Comparison of ENCODE assay signal across 11 cellular contexts in the genomic region with DNA sequence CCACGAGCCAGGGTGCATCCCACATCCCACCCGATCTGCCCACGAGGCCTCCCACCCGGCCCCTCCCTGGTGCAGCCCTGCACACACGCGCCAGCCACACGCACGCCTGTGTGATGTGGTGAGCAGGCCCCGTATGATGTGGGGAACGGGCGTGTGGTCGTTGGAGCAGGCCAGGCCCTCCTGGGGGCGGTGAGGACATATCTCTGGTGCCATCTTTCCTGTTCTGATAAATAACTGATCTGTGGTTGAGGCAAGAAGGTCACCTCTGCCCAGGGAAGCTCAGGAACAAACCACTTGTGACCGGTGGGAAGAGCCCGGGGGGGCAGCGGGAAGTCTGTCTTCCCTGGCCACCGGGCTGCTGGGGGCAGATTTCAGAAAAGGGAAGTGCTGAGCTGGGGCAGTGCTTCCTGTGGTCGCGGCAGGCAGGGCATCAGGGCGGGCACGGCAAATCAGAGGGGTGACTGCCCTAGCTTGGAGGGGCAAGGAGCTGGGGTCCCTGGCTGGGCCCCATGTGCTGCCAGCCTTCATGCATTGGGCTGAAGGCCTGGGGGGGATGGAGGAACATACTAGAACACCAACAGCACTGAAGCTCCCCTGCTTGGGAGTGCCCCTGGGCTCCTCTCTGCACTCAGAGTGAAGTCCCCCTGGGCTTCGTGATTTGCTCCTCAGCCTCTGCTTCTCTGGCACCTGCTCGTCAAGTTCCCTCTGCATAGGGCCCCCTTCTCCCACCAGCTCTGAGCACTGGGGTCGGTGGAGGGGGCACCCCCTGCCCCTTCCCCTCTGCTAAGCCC. TPM values are rescaled to one million over a fixed set of nuclear protein-coding genes. Genes with fewer than 3 reads are reported as not detected.
A peak's percentile ranks its signal among the peaks of the same experiment; 100 is the strongest.
DNase-seq lines count a peak whose midpoint lies in the region; ATAC-seq lines count a peak whose summit lies in the region.
"Had no signal": no experiment of that assay in that cellular context is flagged by ENCODE, and none has a peak within 500 bp of the region (broad histone marks: within the 10 kb centered on the region; RNA-seq: fewer than 3 reads in every experiment).

No MANE protein-coding gene starts in this region.

- H4K12ac ChIP-seq in trophoblast cell (ENCODE audit: low read depth, low read length) = no peak overlapping the region

- no peak overlapping the region for H3K4ac ChIP-seq in trophoblast cell (ENCODE audit: low read depth, low read length)

- H3K4me1 ChIP-seq in trophoblast cell (ENCODE audit: control insufficient read depth in 1 of 2, insufficient read depth in 2 of 2, low read length in 2 of 2) = peaks cover 2 to 3% of the 10 kb centered on the region in 2 experiments

- H3K9me3 ChIP-seq in trophoblast cell (ENCODE audit: insufficient read depth, low read depth, low read length) = peaks cover 3% of the 10 kb centered on the region

- no peak overlapping the region for H3K18ac ChIP-seq in trophoblast cell (ENCODE audit: low read length)

- H2AK5ac ChIP-seq in trophoblast cell (ENCODE audit: low read length) = no peak overlapping the region

- WGBS in trophoblast cell (ENCODE audit: extremely low coverage, insufficient coverage, insufficient read length) = no CpG with 5 or more reads among the region's 24 CpGs

- H3K27ac Mint-ChIP-seq in effector memory CD8-positive, alpha-beta T cell = peak overlapping the region; percentile 84 to 88

- H3K36me3 Mint-ChIP-seq in effector memory CD8-positive, alpha-beta T cell (ENCODE audit: insufficient read depth) = no peaks in the 10 kb centered on the region

- no peaks in the 10 kb centered on the region for H3K79me2 ChIP-seq in trophoblast cell (ENCODE audit: control insufficient read depth, insufficient read depth, low read length, poor library complexity)

- H3K14ac ChIP-seq in trophoblast cell (ENCODE audit: low read length) = no peak overlapping the region

- DNase-seq in CMK (ENCODE audit: low read depth) = peak; percentile 92
- peak; percentile 54 to 85 for DNase-seq in NOMO-1 (lab: John Stamatoyannopoulos, UW; ENCODE audit: unreplicated experiment in 2 of 2)
- no peak for DNase-seq in effector memory CD8-positive, alpha-beta T cell
- peak; percentile 20 for DNase-seq in midbrain (lab: John Stamatoyannopoulos, UW)
- no peak for DNase-seq in trophoblast cell
- DNase-seq in activated CD4-positive, CD25-positive, alpha-beta regulatory T cell (lab: John Stamatoyannopoulos, UW) = no peak
- no peak for DNase-seq in NCI-H187 (lab: John Stamatoyannopoulos, UW)
- DNase-seq: NCI-H1105 treated with DMSO at 0.1 percent for 48 hours; stimulated activated CD4-positive, alpha-beta T cell treated with anti-CD3 and anti-CD28 coated beads, Interleukin-4, amount 100 ng/mL, for 24 hours had no signal

- H3K9ac ChIP-seq in trophoblast cell (ENCODE audit: low read length) = no peak overlapping the region

- H2BK5ac ChIP-seq in trophoblast cell (ENCODE audit: low read depth, low read length, poor library complexity) = no peak overlapping the region

- no peaks in the 10 kb centered on the region for H3K36me3 ChIP-seq in trophoblast cell (ENCODE audit: control insufficient read depth in 1 of 2, insufficient read depth in 2 of 2, low read length in 2 of 2)

- peak overlapping the region; percentile 32 to 54 for H3K4me3 Mint-ChIP-seq in effector memory CD8-positive, alpha-beta T cell

- no peak overlapping the region for H2BK120ac ChIP-seq in trophoblast cell (ENCODE audit: insufficient read depth, low read length, poor library complexity)

- no peak overlapping the region for H2AFZ ChIP-seq in trophoblast cell (ENCODE audit: insufficient read depth, low read length, poor library complexity)

- no peak overlapping the region for H4K8ac ChIP-seq in trophoblast cell (ENCODE audit: low read depth, low read length)

- peaks cover 0 to 2% of the 10 kb centered on the region in 2 donors for H3K9me3 Mint-ChIP-seq in effector memory CD8-positive, alpha-beta T cell

- peak; percentile 66 for ATAC-seq in effector memory CD8-positive, alpha-beta T cell (replicated peaks)
- no peak for ATAC-seq in GM21515 (IDR thresholded peaks at IDR 0.05; ENCODE audit: unreplicated experiment)

- no peak overlapping the region for H3K23ac ChIP-seq in trophoblast cell (ENCODE audit: low read length)

- H3K4me3 ChIP-seq in trophoblast cell (ENCODE audit: low read depth, low read length) = no peak overlapping the region

- no peak overlapping the region for H3K27ac ChIP-seq in trophoblast cell (ENCODE audit: low read depth, low read length)

- H3K27me3 ChIP-seq in trophoblast cell (ENCODE audit: insufficient read depth, low read length) = no peaks in the 10 kb centered on the region

- no peak overlapping the region for H4K91ac ChIP-seq in trophoblast cell (ENCODE audit: low read depth, low read length)

- no peaks in the 10 kb centered on the region for H3K79me1 ChIP-seq in trophoblast cell (ENCODE audit: low read length)

- H3K4me2 ChIP-seq in trophoblast cell (ENCODE audit: low read length) = no peak overlapping the region

- no peak overlapping the region for H2BK12ac ChIP-seq in trophoblast cell (ENCODE audit: low read length)

- H3K4me1 Mint-ChIP-seq in effector memory CD8-positive, alpha-beta T cell (ENCODE audit: low read depth in 2 of 2) = peaks cover 5 to 10% of the 10 kb centered on the region in 2 donors

- H3K27me3 Mint-ChIP-seq in effector memory CD8-positive, alpha-beta T cell = peaks cover 9 to 14% of the 10 kb centered on the region in 2 donors

RNA-seq across cellular contexts. Expression of gene SLC7A10, which starts 35.2 kb away (rescaled TPM):
- 0.81 and 0.99 TPM in 2 replicates for polyA plus RNA-seq in trophoblast cell (2013)
- polyA plus RNA-seq: liver had no signal

RNA-seq across cellular contexts. Expression of gene CEBPA, which starts 41.5 kb away (rescaled TPM):
- 148 and 169 TPM in 2 replicates for polyA plus RNA-seq in trophoblast cell (2013)

Comparison
In these comparisons a context has a peak if more than half of its experiments do, and no peak if none do; other contexts are left out.
1. DNase-seq: peak in CMK (single experiment), NOMO-1 (2 of 2) and midbrain (single experiment); none in effector memory CD8-positive, alpha-beta T cell (0 of 3), trophoblast cell (0 of 2), activated CD4-positive, CD25-positive, alpha-beta regulatory T cell (0 of 4) and NCI-H187 (0 of 2).